ENCODE assay signal across 26 cellular contexts in the genomic region with DNA sequence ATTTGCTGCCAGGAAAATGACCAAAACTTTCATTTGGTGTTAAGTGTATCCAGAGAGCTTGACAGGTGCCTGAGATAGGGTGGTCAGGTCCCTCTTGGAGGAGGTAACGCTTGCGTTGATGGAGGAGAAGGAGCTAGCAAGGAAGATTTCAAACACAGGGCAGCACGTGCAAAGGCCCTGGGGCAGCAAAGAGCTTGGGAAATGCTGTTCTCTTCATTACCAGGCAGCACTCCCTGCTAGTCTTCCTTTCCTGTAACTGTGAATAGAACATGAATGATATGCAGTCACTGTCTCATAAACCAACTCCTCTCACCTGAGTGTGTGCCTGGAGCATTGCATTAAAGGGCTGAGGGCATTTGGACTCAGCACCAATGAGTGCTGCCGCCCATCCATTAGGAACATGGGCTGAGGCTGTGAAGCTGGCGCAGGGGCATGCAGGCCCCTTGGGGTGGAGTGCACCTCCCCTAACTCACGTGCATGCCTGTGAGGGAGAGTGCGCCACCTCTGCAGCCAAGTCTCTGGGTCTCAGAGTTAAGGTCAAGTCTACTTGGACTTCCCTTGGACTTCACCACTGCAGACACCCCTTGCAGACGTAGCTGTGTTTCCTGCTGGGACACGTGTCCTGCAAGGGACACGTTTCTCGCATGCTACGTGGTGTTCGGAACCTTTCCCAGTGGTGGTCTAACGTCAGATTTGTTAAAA.
"Had no signal": no experiment of that assay in that cellular context is flagged by ENCODE, and none has a peak within 500 bp of the region (broad histone marks: within the 10 kb centered on the region; RNA-seq: fewer than 3 reads in every experiment).

No MANE protein-coding gene starts in this region.

- H3K9me3 ChIP-seq: adrenal gland, MG63 had no signal

- H3K27me3 ChIP-seq: adrenal gland, MG63 had no signal

- H3K4me3 ChIP-seq: adrenal gland, MG63, PC-9 had no signal

- H3K36me3 ChIP-seq: adrenal gland, MG63 had no signal

- H3K36me3 Mint-ChIP-seq: activated naive CD4-positive, alpha-beta T cell treated with anti-CD3 and anti-CD28 coated beads, Interleukin-2, amount 50 U/mL, for 72 hours; brain had no signal

- H3K4me1 Mint-ChIP-seq: activated CD4-positive, alpha-beta T cell treated with anti-CD3 and anti-CD28 coated beads, Interleukin-2, amount 10 ng/mL, durations not matched to agents 24 days and 14 days; activated T-helper 17 cell treated with anti-CD3 and anti-CD28 coated beads, Interleukin-2, amount 50 U/mL, for 72 hours had no signal

- H3K27ac ChIP-seq: adrenal gland, PC-9 had no signal

- H3K4me2 ChIP-seq: PC-9 had no signal

- H3K27ac Mint-ChIP-seq: activated CD4-positive, alpha-beta T cell treated with anti-CD3 and anti-CD28 coated beads, Interleukin-2, amount 10 ng/mL, durations not matched to agents 24 days and 14 days; activated CD8-positive, alpha-beta T cell treated with anti-CD3 and anti-CD28 coated beads for 36 hours; activated naive CD4-positive, alpha-beta T cell treated with anti-CD3 and anti-CD28 coated beads for 36 hours; activated naive CD4-positive, alpha-beta T cell treated with anti-CD3 and anti-CD28 coated beads, Interleukin-2, amount 50 U/mL, for 72 hours; activated T-cell treated with anti-CD3 and anti-CD28 coated beads, Interleukin-2, amount 50 U/mL, for 72 hours; activated T-helper 17 cell treated with anti-CD3 and anti-CD28 coated beads, Interleukin-2, amount 50 U/mL, for 72 hours; T-helper 1 cell treated with Interleukin-12 subunit alpha and Interleukin-12 subunit beta and Interleukin-4 antibody, amounts not matched to agents 30 μg/mL and 1 μg/mL, for 36 hours; T-helper 2 cell treated with Interferon-gamma antibody and Interleukin-4, amounts not matched to agents 5 μg/mL and 100 μg/mL, for 36 hours had no signal

- H3K9me3 Mint-ChIP-seq: activated CD4-positive, alpha-beta T cell treated with anti-CD3 and anti-CD28 coated beads, Interleukin-2, amount 10 ng/mL, durations not matched to agents 24 days and 14 days; activated CD8-positive, alpha-beta T cell treated with anti-CD3 and anti-CD28 coated beads for 36 hours; activated naive CD4-positive, alpha-beta T cell treated with anti-CD3 and anti-CD28 coated beads for 36 hours; activated naive CD4-positive, alpha-beta T cell treated with anti-CD3 and anti-CD28 coated beads, Interleukin-2, amount 50 U/mL, for 72 hours; activated T-cell treated with anti-CD3 and anti-CD28 coated beads, Interleukin-2, amount 50 U/mL, for 72 hours; activated T-helper 17 cell treated with anti-CD3 and anti-CD28 coated beads, Interleukin-2, amount 50 U/mL, for 72 hours; brain; T-helper 1 cell treated with Interleukin-12 subunit alpha and Interleukin-12 subunit beta and Interleukin-4 antibody, amounts not matched to agents 30 μg/mL and 1 μg/mL, for 36 hours; T-helper 2 cell treated with Interferon-gamma antibody and Interleukin-4, amounts not matched to agents 5 μg/mL and 100 μg/mL, for 36 hours had no signal

- H2AFZ ChIP-seq: PC-9 had no signal

- DNase-seq: activated CD4-positive, alpha-beta T cell treated with anti-CD3 and anti-CD28 coated beads, Interleukin-2, amount 10 ng/mL, durations not matched to agents 24 days and 14 days; activated CD4-positive, alpha-beta T cell treated with anti-CD3 and anti-CD28 coated beads, Interleukin-2, amount 50 U/mL, for 4 hours; activated CD8-positive, alpha-beta T cell treated with anti-CD3 and anti-CD28 coated beads for 36 hours; activated gamma-delta T cell treated with Interleukin-2 at 50 U/mL for 16 hours; activated naive CD4-positive, alpha-beta T cell treated with anti-CD3 and anti-CD28 coated beads for 36 hours; activated T-cell treated with anti-CD3 and anti-CD28 coated beads, Interleukin-2, amount 50 U/mL, for 1 hour; activated T-cell treated with anti-CD3 and anti-CD28 coated beads, Interleukin-2, amount 50 U/mL, for 72 hours; adrenal gland; central memory CD4-positive, alpha-beta T cell; Kasumi-1; KG1; MG63; NCI-H1048; NCI-H1105 treated with DMSO at 0.1 percent for 48 hours; NCI-H1436; NCI-H1694; NCI-H2029; NCI-H345; NCI-H524 treated with DMSO at 0.1 percent for 48 hours; PC-9; Right ventricle myocardium superior had no signal

- ATAC-seq: activated CD8-positive, alpha-beta T cell treated with anti-CD3 and anti-CD28 coated beads for 36 hours; activated naive CD4-positive, alpha-beta T cell treated with anti-CD3 and anti-CD28 coated beads, Interleukin-2, amount 50 U/mL, for 72 hours; activated T-cell treated with anti-CD3 and anti-CD28 coated beads, Interleukin-2, amount 50 U/mL, for 72 hours; activated T-helper 17 cell treated with anti-CD3 and anti-CD28 coated beads, Interleukin-2, amount 50 U/mL, for 72 hours had no signal

- H3K4me3 Mint-ChIP-seq: activated CD4-positive, alpha-beta T cell treated with anti-CD3 and anti-CD28 coated beads, Interleukin-2, amount 10 ng/mL, durations not matched to agents 24 days and 14 days; activated CD8-positive, alpha-beta T cell treated with anti-CD3 and anti-CD28 coated beads for 36 hours; activated naive CD4-positive, alpha-beta T cell treated with anti-CD3 and anti-CD28 coated beads for 36 hours; activated T-cell treated with anti-CD3 and anti-CD28 coated beads, Interleukin-2, amount 50 U/mL, for 72 hours; activated T-helper 17 cell treated with anti-CD3 and anti-CD28 coated beads, Interleukin-2, amount 50 U/mL, for 72 hours; brain; T-helper 1 cell treated with Interleukin-12 subunit alpha and Interleukin-12 subunit beta and Interleukin-4 antibody, amounts not matched to agents 30 μg/mL and 1 μg/mL, for 36 hours; T-helper 2 cell treated with Interferon-gamma antibody and Interleukin-4, amounts not matched to agents 5 μg/mL and 100 μg/mL, for 36 hours had no signal
